11 cellular contexts compared by ENCODE assay signal in genomic region chr6:146041282-146041681, GRCh38. TPM values are rescaled to one million over a fixed set of nuclear protein-coding genes. Genes with fewer than 3 reads are reported as not detected.
DNase-seq lines count a peak whose midpoint lies in the region; ATAC-seq, FAIRE-seq and TF ChIP-seq lines count a peak whose summit lies in the region.
"Had no signal": no experiment of that assay in that cellular context is flagged by ENCODE, and none has a peak within 500 bp of the region (broad histone marks: within the 10 kb centered on the region; RNA-seq: fewer than 3 reads in every experiment).

No MANE protein-coding gene starts in this region.

- BruUV-seq in GM12878 (replicated peaks; lab: Mats Ljungman, UMichigan), result no TSS peak

- H3F3A ChIP-seq in neural progenitor cell (ENCODE audit: low read depth), result no peaks in the 10 kb centered on the region

- H3K4me2 ChIP-seq in GM12878 (ENCODE audit: control insufficient read depth, insufficient read depth) (no peak overlapping the region), neural progenitor cell (no peak overlapping the region)

- 0% methylated on average over 1 of the region's 1 CpG for WGBS in GM12878 (ENCODE audit: insufficient coverage, insufficient replicate concordance, low lambda C conversion rate, missing lambda C conversion rate)

- TF ChIP-seq EP300 in GM12878 (IDR thresholded peaks at IDR 0.05; ENCODE audit: borderline replicate concordance in 1 of 2, control insufficient read depth in 1 of 2, low read depth in 2 of 2, low read length in 2 of 2), result no peak

- no peaks in the 10 kb centered on the region for H3K9me3 ChIP-seq in GM12878 (replicated peaks; ENCODE audit: control insufficient read depth, insufficient read depth, low read length)
- no peaks in the 10 kb centered on the region for H3K9me3 ChIP-seq in neural progenitor cell (ENCODE audit: low read depth)

- FAIRE-seq in GM12878 (lab: Jason Lieb, UNC), result no peak
- FAIRE-seq: A204.1 had no signal

- in situ Hi-C loops in GM12878 (cut with MboI), result no loop called here

- peaks cover 5% of the 10 kb centered on the region for H3K27me3 Mint-ChIP-seq in neural progenitor cell (ENCODE audit: insufficient read depth, low read depth)

- peak; percentile 74 for ATAC-seq in GM12878

- no peaks in the 10 kb centered on the region for H3K79me2 ChIP-seq in GM12878 (ENCODE audit: control insufficient read depth, insufficient read depth, low read length)
- H3K79me2 ChIP-seq in neural progenitor cell (ENCODE audit: low read depth), result no peaks in the 10 kb centered on the region

- CTCF ChIA-PET in GM12878 (lab: Yijun Ruan, JAX), result interaction anchor here (1.5 to 1.6 kb wide), 2 partner anchors 659 to 744 kb away, joined by 3 to 6 read pairs; no protein-coding TSS in a partner anchor

- TF ChIP-seq RAD21 in GM12878 (IDR thresholded peaks at IDR 0.05; ENCODE audit: insufficient read depth, low read depth, low read length), result peak; percentile 57

- TF ChIP-seq CTCF in GM12878 (IDR thresholded peaks at IDR 0.05 in 2 of 3, conservative IDR thresholded peaks at IDR 0.05 in 1 of 3; ENCODE audit: control insufficient read depth in 2 of 3, extremely low read depth in 1 of 3, insufficient read depth in 1 of 3, low read depth in 3 of 3, low read length in 3 of 3) (peak; percentile 24 to 42 (median 42); a peak in 4 of 6 replicates), neural progenitor cell (IDR thresholded peaks at IDR 0.05) (peak; percentile 73)

- intact Hi-C loops in GM12878 (cut with micrococcal nuclease; ENCODE audit: unreplicated experiment), result loop anchor here (2.0 kb wide), 1 partner anchor 660 kb away; no protein-coding TSS in a partner anchor

- H3K4me3 ChIP-seq in Jurkat, Clone E6-1 (ENCODE audit: low read length), result no peak overlapping the region
- H3K4me3 ChIP-seq in GM12878 (no peak overlapping the region), neural progenitor cell (no peak overlapping the region)

- no peak overlapping the region for H3K27ac Mint-ChIP-seq in neural progenitor cell

- H3K9me3 Mint-ChIP-seq in neural progenitor cell, result peaks cover 18% of the 10 kb centered on the region

- no peak overlapping the region for H2AFZ ChIP-seq in GM12878 (ENCODE audit: control insufficient read depth, low read depth, low read length)
- H2AFZ ChIP-seq in neural progenitor cell (replicated peaks), result no peak overlapping the region

- DNase-seq in DMS53 (lab: John Stamatoyannopoulos, UW), result peak; percentile 54
- no peak for DNase-seq in DMS53 treated with DMSO at 0.1 percent for 48 hours (lab: John Stamatoyannopoulos, UW; ENCODE audit: unreplicated experiment)
- DNase-seq in Jurkat, Clone E6-1 (ENCODE audit: low read depth, low spot score), result peak; percentile 7
- no peak for DNase-seq in GM12878 (ENCODE audit: low read depth, low spot score)
- DNase-seq in neural progenitor cell (ENCODE audit: low spot score), result peak; percentile 70
- no peak for DNase-seq in T-helper 2 cell
- no peak for DNase-seq in NCI-H2029 (lab: John Stamatoyannopoulos, UW)
- DNase-seq in cerebellum (ENCODE audit: low spot score), result no peak
- DNase-seq: effector memory CD4-positive, alpha-beta T cell; T1000 had no signal

- RAD21 ChIA-PET in GM12878 (lab: Charles Lee; ENCODE audit: unreplicated experiment), result interaction anchor here (1.2 to 1.4 kb wide), 2 partner anchors 113 to 660 kb away, joined by 3 to 6 read pairs; no protein-coding TSS in a partner anchor

- H4K20me1 ChIP-seq in GM12878 (ENCODE audit: control insufficient read depth, insufficient read depth), result no peaks in the 10 kb centered on the region
- no peaks in the 10 kb centered on the region for H4K20me1 ChIP-seq in neural progenitor cell (ENCODE audit: low read depth)

- TF ChIP-seq POLR2A in GM12878 (IDR thresholded peaks at IDR 0.05; ENCODE audit: low read depth, low read length), result no peak

- H3K4me1 Mint-ChIP-seq in neural progenitor cell, result no peaks in the 10 kb centered on the region

- no peaks in the 10 kb centered on the region for H3K27me3 ChIP-seq in GM12878 (replicated peaks in 1 of 2; ENCODE audit: control insufficient read depth in 2 of 2, insufficient read depth in 2 of 2, low read length in 1 of 2)
- no peaks in the 10 kb centered on the region for H3K27me3 ChIP-seq in neural progenitor cell

- POLR2A ChIA-PET in GM12878 (lab: Charles Lee), result no interaction called here

- H3K36me3 ChIP-seq in GM12878 (ENCODE audit: control insufficient read depth in 2 of 2, insufficient read depth in 2 of 2, low read length in 1 of 2), result no peaks in the 10 kb centered on the region
- H3K36me3 ChIP-seq in neural progenitor cell, result no peaks in the 10 kb centered on the region

- H3K9ac ChIP-seq in GM12878 (ENCODE audit: control insufficient read depth, insufficient read depth, low read length) (no peak overlapping the region), neural progenitor cell (no peak overlapping the region)

- no peaks in the 10 kb centered on the region for H3K4me1 ChIP-seq in GM12878 (ENCODE audit: control insufficient read depth, insufficient read depth, low read length)
- no peaks in the 10 kb centered on the region for H3K4me1 ChIP-seq in neural progenitor cell

- H3K4me3 Mint-ChIP-seq in neural progenitor cell, result no peak overlapping the region

- peaks cover 4% of the 10 kb centered on the region for H3K36me3 Mint-ChIP-seq in neural progenitor cell

- H3K27ac ChIP-seq in GM12878 (ENCODE audit: control insufficient read depth, insufficient read depth) (no peak overlapping the region), neural progenitor cell (no peak overlapping the region)

- SMC1A ChIA-PET in GM12878 (lab: Charles Lee; ENCODE audit: uncharacterized antibody, unreplicated experiment), result interaction anchor here (0.9 to 1.7 kb wide), 3 partner anchors 9 to 660 kb away, joined by 3 read pairs; no protein-coding TSS in a partner anchor

TF ChIP-seq in GM12878, 131 proteins besides CTCF, POLR2A, EP300 and RAD21 (continues in another document):
- TF ChIP-seq SMC3 (IDR thresholded peaks at IDR 0.05; ENCODE audit: borderline replicate concordance, low read length), result peak; percentile 23; the same call in 1 of the 2 replicates
- no peak for TF ChIP-seq RFX5 (IDR thresholded peaks at IDR 0.05; ENCODE audit: low read depth, low read length)
- no peak for TF ChIP-seq NR2C2 (IDR thresholded peaks at IDR 0.05; ENCODE audit: borderline replicate concordance, control insufficient read depth, insufficient read length, low read depth)
- no peak for TF ChIP-seq E4F1 (IDR thresholded peaks at IDR 0.05; ENCODE audit: borderline replicate concordance, partially characterized antibody)
- TF ChIP-seq MLLT1 (IDR thresholded peaks at IDR 0.05), result no peak

RNA-seq across cellular contexts. Expression of gene GRM1, which starts 12.4 kb away (rescaled TPM):
- not detected for polyA plus RNA-seq in Jurkat, Clone E6-1 (2012; ENCODE audit: insufficient read depth, insufficient read length)
- total RNA-seq in GM12878 (2013; cell fraction: nucleolus; rRNA removed), result not detected in 2 replicates
- total RNA-seq in GM12878 (2014; rRNA removed) (not detected in 2 replicates), GM12878 (2014; rRNA removed; fragmentation: Illumina TruSeq; extraction: Trizol) (not detected in 2 replicates), GM12878 (2021) (0.05 TPM in 1 of 2 replicates, not detected in the other), neural progenitor cell (ENCODE audit: low replicate concordance) (0.50 and 0.79 TPM in 2 replicates), cerebellum (28.9 TPM)
- not detected for polyA plus RNA-seq in GM12878 (2011; ENCODE audit: low read depth)
- polyA plus RNA-seq in GM12878 (2011; rRNA removed) (0.01 and 0.04 TPM in 2 replicates), GM12878 (2014; fragmentation: Illumina TruSeq; extraction: Trizol) (0.03 TPM in 1 of 2 replicates, not detected in the other), GM12878 (2014; fragmentation: Nextera tagmentation; extraction: Ambion mirVana) (not detected), GM12878 (2014; rRNA removed) (not detected in 2 replicates), GM12878 (2016; fragmentation: Nextera tagmentation; extraction: Ambion mirVana) (not detected)
- polyA plus RNA-seq in GM12878 (2011; cell fraction: cytosol; rRNA removed), result 0.01 and 0.03 TPM in 2 replicates
- polyA plus RNA-seq in GM12878 (2011; cell fraction: nucleus; rRNA removed), result 0.03 and 0.04 TPM in 2 replicates
- not detected in 2 replicates for polyA plus RNA-seq in GM12878 (2012)
- polyA minus RNA-seq in GM12878 (2011; rRNA and poly(A)+ RNA removed), result 0.05 TPM in 1 of 2 replicates, not detected in the other
- not detected in 2 replicates for polyA minus RNA-seq in GM12878 (2011; cell fraction: cytosol; rRNA and poly(A)+ RNA removed)
- polyA minus RNA-seq in GM12878 (2011; cell fraction: nucleus; rRNA and poly(A)+ RNA removed), result 0.12 and 0.38 TPM in 2 replicates

Comparison
In these comparisons a context has a peak if more than half of its experiments do, and no peak if none do; other contexts are left out.
1. DNase-seq: peak in DMS53 (single experiment), Jurkat, Clone E6-1 (single experiment) and neural progenitor cell (single experiment); none in DMS53 treated with DMSO at 0.1 percent for 48 hours (single experiment), GM12878 (single experiment), T-helper 2 cell (0 of 5), NCI-H2029 (single experiment) and cerebellum (single experiment).
2. RNA of gene GRM1, which starts 12.4 kb away (total RNA-seq): 28.9 TPM in cerebellum (single experiment); 0.50 to 0.79 TPM in neural progenitor cell and 0.05 TPM in GM12878; every median in the first group is over 10 times any median in the second.